In genomic region chr10:122519144-122519543, GRCh38 we compare ENCODE assay signal across 34 cellular contexts. TPM values are rescaled to one million over a fixed set of nuclear protein-coding genes. Genes with fewer than 3 reads are reported as not detected.
"Had no signal": no experiment of that assay in that cellular context is flagged by ENCODE, and none has a peak within 500 bp of the region (broad histone marks: within the 10 kb centered on the region; RNA-seq: fewer than 3 reads in every experiment).

No MANE protein-coding gene starts in this region.

- DNase-seq: activated CD4-positive, alpha-beta memory T cell treated with anti-CD3 and anti-CD28 coated beads, Interleukin-2, amount 10 ng/mL, durations not matched to agents 7 days and 5 days; activated CD4-positive, alpha-beta T cell treated with anti-CD3 and anti-CD28 coated beads for 1 hour; activated CD4-positive, alpha-beta T cell treated with anti-CD3 and anti-CD28 coated beads for 4 hours; activated CD4-positive, alpha-beta T cell treated with anti-CD3 and anti-CD28 coated beads, Interleukin-2, amount 10 ng/mL, durations not matched to agents 7 days and 5 days; activated CD4-positive, alpha-beta T cell treated with anti-CD3 and anti-CD28 coated beads, Interleukin-2, amount 50 U/mL, for 4 hours; activated CD8-positive, alpha-beta memory T cell treated with anti-CD3 and anti-CD28 coated beads, Interleukin-2, amount 50 U/mL, for 48 hours; activated effector memory CD4-positive, alpha-beta T cell treated with Interleukin-2 at 50 U/mL for 16 hours; activated gamma-delta T cell treated with Interleukin-2 at 50 U/mL for 16 hours; activated naive CD4-positive, alpha-beta T cell treated with anti-CD3 and anti-CD28 coated beads, Interleukin-2, amount 50 U/mL, for 16 hours; activated naive CD4-positive, alpha-beta T cell treated with Interleukin-2 at 50 U/mL for 16 hours; activated T-cell treated with anti-CD3 and anti-CD28 coated beads for 4 hours; activated T-cell treated with anti-CD3 and anti-CD28 coated beads, Interleukin-2, amount 50 U/mL, for 24 hours; amniotic stem cell; anterior cingulate cortex; caudate nucleus; cortex of kidney; dermis blood vessel endothelial cell; effector CD4-positive, alpha-beta T cell; effector memory CD8-positive, alpha-beta T cell; erythroblast; foreskin keratinocyte; gastrocnemius medialis; glutamatergic neuron; heart left ventricle; T-helper 1 cell; T-helper 17 cell; T1000 had no signal

- H3K4me3 Mint-ChIP-seq: activated CD4-positive, alpha-beta memory T cell treated with anti-CD3 and anti-CD28 coated beads, Interleukin-2, amount 10 ng/mL, durations not matched to agents 7 days and 5 days; activated CD4-positive, alpha-beta T cell treated with anti-CD3 and anti-CD28 coated beads, Interleukin-2, amount 10 ng/mL, durations not matched to agents 7 days and 5 days; activated naive CD8-positive, alpha-beta T cell; activated T-cell treated with anti-CD3 and anti-CD28 coated beads, Interleukin-2, amount 50 U/mL, for 24 hours; activated T-helper 17 cell treated with anti-CD3 and anti-CD28 coated beads, Interleukin-2, amount 50 U/mL, for 72 hours; effector memory CD8-positive, alpha-beta T cell; T-helper 17 cell; T-helper 2 cell treated with Interferon-gamma antibody and Interleukin-4, amounts not matched to agents 5 μg/mL and 100 μg/mL, for 36 hours; WTC11 had no signal

- H3K27ac ChIP-seq: esophagus muscularis mucosa, foreskin keratinocyte, gastrocnemius medialis, heart left ventricle had no signal

- ATAC-seq: activated T-helper 17 cell treated with anti-CD3 and anti-CD28 coated beads, Interleukin-2, amount 50 U/mL, for 72 hours; effector memory CD8-positive, alpha-beta T cell; foreskin keratinocyte; gastrocnemius medialis; heart left ventricle; T-helper 17 cell; WTC11 had no signal

- H3K27me3 ChIP-seq: esophagus muscularis mucosa, foreskin keratinocyte, gastrocnemius medialis, heart left ventricle had no signal

- H3K4me3 ChIP-seq: esophagus muscularis mucosa, gastrocnemius medialis, heart left ventricle had no signal

- H3K36me3 ChIP-seq: gastrocnemius medialis had no signal

- H3K4me1 Mint-ChIP-seq: WTC11 had no signal

- H3K27ac Mint-ChIP-seq: activated CD4-positive, alpha-beta memory T cell treated with anti-CD3 and anti-CD28 coated beads, Interleukin-2, amount 10 ng/mL, durations not matched to agents 7 days and 5 days; activated CD4-positive, alpha-beta T cell treated with anti-CD3 and anti-CD28 coated beads, Interleukin-2, amount 10 ng/mL, durations not matched to agents 7 days and 5 days; activated naive CD8-positive, alpha-beta T cell; activated T-cell treated with anti-CD3 and anti-CD28 coated beads, Interleukin-2, amount 50 U/mL, for 24 hours; activated T-helper 17 cell treated with anti-CD3 and anti-CD28 coated beads, Interleukin-2, amount 50 U/mL, for 72 hours; T-helper 2 cell treated with Interferon-gamma antibody and Interleukin-4, amounts not matched to agents 5 μg/mL and 100 μg/mL, for 36 hours; WTC11 had no signal

- FAIRE-seq: astrocyte, colon had no signal

- H3K9me3 ChIP-seq: esophagus muscularis mucosa, gastrocnemius medialis had no signal

- H3K4me1 ChIP-seq: esophagus muscularis mucosa, foreskin keratinocyte, gastrocnemius medialis had no signal

- H3K36me3 Mint-ChIP-seq: activated naive CD8-positive, alpha-beta T cell; WTC11 had no signal

- H3K27me3 Mint-ChIP-seq: activated naive CD8-positive, alpha-beta T cell; activated T-helper 17 cell treated with anti-CD3 and anti-CD28 coated beads, Interleukin-2, amount 50 U/mL, for 72 hours; T-helper 17 cell had no signal

- H3K9me3 Mint-ChIP-seq: activated CD4-positive, alpha-beta memory T cell treated with anti-CD3 and anti-CD28 coated beads, Interleukin-2, amount 10 ng/mL, durations not matched to agents 7 days and 5 days; activated CD4-positive, alpha-beta T cell treated with anti-CD3 and anti-CD28 coated beads, Interleukin-2, amount 10 ng/mL, durations not matched to agents 7 days and 5 days; activated T-cell treated with anti-CD3 and anti-CD28 coated beads, Interleukin-2, amount 50 U/mL, for 24 hours; activated T-helper 17 cell treated with anti-CD3 and anti-CD28 coated beads, Interleukin-2, amount 50 U/mL, for 72 hours; effector memory CD8-positive, alpha-beta T cell; T-helper 2 cell treated with Interferon-gamma antibody and Interleukin-4, amounts not matched to agents 5 μg/mL and 100 μg/mL, for 36 hours had no signal

RNA-seq across cellular contexts. Expression of gene DMBT1, which starts 41.4 kb away (rescaled TPM):
- total RNA-seq: activated CD4-positive, alpha-beta T cell treated with anti-CD3 and anti-CD28 coated beads, Interleukin-2, amount 10 ng/mL, durations not matched to agents 7 days and 5 days; activated T-helper 17 cell treated with anti-CD3 and anti-CD28 coated beads, Interleukin-2, amount 50 U/mL, for 72 hours; astrocyte; dermis blood vessel endothelial cell; T-helper 17 cell had no signal

RNA-seq across cellular contexts. Expression of gene HTRA1, which starts 57.8 kb away (rescaled TPM):
- total RNA-seq: activated CD4-positive, alpha-beta memory T cell treated with anti-CD3 and anti-CD28 coated beads, Interleukin-2, amount 10 ng/mL, durations not matched to agents 7 days and 5 days; activated CD4-positive, alpha-beta T cell treated with anti-CD3 and anti-CD28 coated beads, Interleukin-2, amount 10 ng/mL, durations not matched to agents 7 days and 5 days; activated T-helper 17 cell treated with anti-CD3 and anti-CD28 coated beads, Interleukin-2, amount 50 U/mL, for 72 hours had no signal
